ENCODE assay signal across 8 cellular contexts in genomic region chr6:44172759-44173500, GRCh38. TPM values are rescaled to one million over a fixed set of nuclear protein-coding genes. Genes with fewer than 3 reads are reported as not detected.
DNase-seq lines count a peak whose midpoint lies in the region; FAIRE-seq and TF ChIP-seq lines count a peak whose summit lies in the region.

No MANE protein-coding gene starts in this region.

- H3K27me3 Mint-ChIP-seq in astrocyte (ENCODE audit: low read depth, unreplicated experiment) = peaks cover 21% of the 10 kb centered on the region

- H3K9me3 Mint-ChIP-seq in astrocyte (ENCODE audit: unreplicated experiment) = no peaks in the 10 kb centered on the region

- peak; percentile 84 for FAIRE-seq in G401.6 (lab: Jason Lieb, UNC)
- no peak for FAIRE-seq in astrocyte (lab: Jason Lieb, UNC)

- H3K4me3 Mint-ChIP-seq in astrocyte (ENCODE audit: unreplicated experiment) = no peak overlapping the region

- H3K4me1 Mint-ChIP-seq in astrocyte (ENCODE audit: low read depth, unreplicated experiment) = peaks cover 2% of the 10 kb centered on the region

- DNase-seq in NCI-H146 treated with DMSO at 0.1 percent for 48 hours (lab: John Stamatoyannopoulos, UW; ENCODE audit: unreplicated experiment) = peak; percentile 82
- DNase-seq in T-helper 9 cell = peak; percentile 69
- DNase-seq in astrocyte (ENCODE audit: low read depth) = peak; percentile 42
- DNase-seq in hypothalamus (lab: John Stamatoyannopoulos, UW) = peak in 49 of 51 donors; percentile 11 to 81 (median 51)
- DNase-seq in smooth muscle cell of the brain vasculature (ENCODE audit: low read depth, low spot score) = peak; percentile 44
- DNase-seq in NCI-H1048 (lab: John Stamatoyannopoulos, UW) = no peak

- H3K4me3 ChIP-seq in HEK293 (ENCODE audit: low read depth, low read length) (no peak overlapping the region), astrocyte (ENCODE audit: insufficient read depth, low read depth, low read length) (no peak overlapping the region)

- no peaks in the 10 kb centered on the region for H4K20me1 ChIP-seq in astrocyte (ENCODE audit: insufficient read depth, low read length)

- H3K4me1 ChIP-seq in HEK293 (ENCODE audit: control insufficient read depth, insufficient read depth, low read length) (no peaks in the 10 kb centered on the region), astrocyte (ENCODE audit: insufficient read depth, low read length) (peaks cover 11% of the 10 kb centered on the region)

- H3K4me2 ChIP-seq in astrocyte (ENCODE audit: low read length) = no peak overlapping the region

- no peaks in the 10 kb centered on the region for H3K36me3 Mint-ChIP-seq in astrocyte (ENCODE audit: low read depth, unreplicated experiment)

- no peaks in the 10 kb centered on the region for H3K79me2 ChIP-seq in astrocyte (ENCODE audit: insufficient read depth, low read length)

- POLR2A ChIA-PET in HEK293 (lab: Yijun Ruan, JAX) = interaction anchor here (0.5 to 1.9 kb wide), 10 partner anchors 12 to 729 kb away, joined by 3 to 11 read pairs (median 4); partner anchors contain the start of genes HSP90AB1, SLC29A1 and SLC35B2

- H3K36me3 ChIP-seq in HEK293 (ENCODE audit: control insufficient read depth in 2 of 2, insufficient read depth in 1 of 2, low read length in 2 of 2) (no peaks in the 10 kb centered on the region), astrocyte (ENCODE audit: insufficient read depth, low read length) (no peaks in the 10 kb centered on the region)

- TF ChIP-seq CTCF in HEK293 (tag by site-specific recombination; IDR thresholded peaks at IDR 0.05) (peak; percentile 83), astrocyte (IDR thresholded peaks at IDR 0.05; ENCODE audit: insufficient read depth, low read depth, low read length) (peak; percentile 92)

- H3K27ac Mint-ChIP-seq in astrocyte (ENCODE audit: unreplicated experiment) = no peak overlapping the region

- no peak overlapping the region for H2AFZ ChIP-seq in astrocyte (ENCODE audit: low read depth, low read length)

- H3K9me3 ChIP-seq in HEK293 (ENCODE audit: control insufficient read depth, insufficient read depth, low read depth, low read length) (no peaks in the 10 kb centered on the region), astrocyte (ENCODE audit: insufficient read depth, low read depth, low read length) (no peaks in the 10 kb centered on the region)

- peaks cover 12% of the 10 kb centered on the region for H3K27me3 ChIP-seq in astrocyte (ENCODE audit: insufficient read depth, low read length)

- no peak overlapping the region for H3K9ac ChIP-seq in astrocyte (ENCODE audit: low read length)

- H3K27ac ChIP-seq in HEK293 (ENCODE audit: extremely low read depth, low read depth, low read length) = no peak overlapping the region
- no peak overlapping the region for H3K27ac ChIP-seq in astrocyte (ENCODE audit: low read depth, low read length)

- CTCF ChIA-PET in HEK293 (lab: Yijun Ruan, JAX) = interaction anchor here (0.6 to 3.3 kb wide), 49 partner anchors 8 to 1786 kb away, joined by 3 to 114 read pairs (median 7); partner anchors contain the start of genes AARS2, HSP90AB1, SLC29A1 and SLC35B2

TF ChIP-seq in HEK293, 187 proteins besides CTCF, POLR2A, EP300 and RAD21 (continues in another document):
- TF ChIP-seq HIC1 (tag by site-specific recombination; IDR thresholded peaks at IDR 0.05) = peak; percentile 75; the same call in 1 of the 2 replicates
- TF ChIP-seq ZNF266 (tag by site-specific recombination; IDR thresholded peaks at IDR 0.05; ENCODE audit: low read depth) = no peak
- TF ChIP-seq ZNF785 (tag by site-specific recombination; IDR thresholded peaks at IDR 0.05) = peak; percentile 26; the same call in 1 of the 2 replicates
- TF ChIP-seq ZBTB48 (tag by site-specific recombination; IDR thresholded peaks at IDR 0.05) = 0 out of 2 replicates have a peak, but pooled peaks have one; percentile 47
- TF ChIP-seq REST (tag by site-specific recombination; IDR thresholded peaks at IDR 0.05) = no peak; the same call in 1 of the 2 replicates
- no peak for TF ChIP-seq ZNF76 (tag by site-specific recombination; IDR thresholded peaks at IDR 0.05; ENCODE audit: borderline replicate concordance, low read depth)
- TF ChIP-seq ZNF324 (tag by site-specific recombination; IDR thresholded peaks at IDR 0.05) = no peak
- TF ChIP-seq, protein P1, sequence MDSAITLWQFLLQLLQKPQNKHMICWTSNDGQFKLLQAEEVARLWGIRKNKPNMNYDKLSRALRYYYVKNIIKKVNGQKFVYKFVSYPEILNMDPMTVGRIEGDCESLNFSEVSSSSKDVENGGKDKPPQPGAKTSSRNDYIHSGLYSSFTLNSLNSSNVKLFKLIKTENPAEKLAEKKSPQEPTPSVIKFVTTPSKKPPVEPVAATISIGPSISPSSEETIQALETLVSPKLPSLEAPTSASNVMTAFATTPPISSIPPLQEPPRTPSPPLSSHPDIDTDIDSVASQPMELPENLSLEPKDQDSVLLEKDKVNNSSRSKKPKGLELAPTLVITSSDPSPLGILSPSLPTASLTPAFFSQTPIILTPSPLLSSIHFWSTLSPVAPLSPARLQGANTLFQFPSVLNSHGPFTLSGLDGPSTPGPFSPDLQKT (IDR thresholded peaks at IDR 0.05; ENCODE audit: borderline replicate concordance, low read depth, low read length) = no peak
- no peak for TF ChIP-seq ZNF132 (tag by site-specific recombination; IDR thresholded peaks at IDR 0.05; ENCODE audit: borderline replicate concordance)
- 0 out of 2 replicates have a peak, but pooled peaks have one; percentile 30 for TF ChIP-seq GLIS2 (tag by site-specific recombination; IDR thresholded peaks at IDR 0.05)
- TF ChIP-seq ZFP69B (tag by site-specific recombination; IDR thresholded peaks at IDR 0.05) = no peak
- TF ChIP-seq TCF7L2 (IDR thresholded peaks at IDR 0.05; ENCODE audit: borderline replicate concordance, low read depth, low read length) = no peak
- peak; percentile 54; the same call in 1 of the 2 replicates for TF ChIP-seq KLF10 (tag by site-specific recombination; IDR thresholded peaks at IDR 0.05)
- no peak for TF ChIP-seq ZBTB7A (tag by site-specific recombination; IDR thresholded peaks at IDR 0.05; ENCODE audit: low read depth)
- TF ChIP-seq, protein P2, sequence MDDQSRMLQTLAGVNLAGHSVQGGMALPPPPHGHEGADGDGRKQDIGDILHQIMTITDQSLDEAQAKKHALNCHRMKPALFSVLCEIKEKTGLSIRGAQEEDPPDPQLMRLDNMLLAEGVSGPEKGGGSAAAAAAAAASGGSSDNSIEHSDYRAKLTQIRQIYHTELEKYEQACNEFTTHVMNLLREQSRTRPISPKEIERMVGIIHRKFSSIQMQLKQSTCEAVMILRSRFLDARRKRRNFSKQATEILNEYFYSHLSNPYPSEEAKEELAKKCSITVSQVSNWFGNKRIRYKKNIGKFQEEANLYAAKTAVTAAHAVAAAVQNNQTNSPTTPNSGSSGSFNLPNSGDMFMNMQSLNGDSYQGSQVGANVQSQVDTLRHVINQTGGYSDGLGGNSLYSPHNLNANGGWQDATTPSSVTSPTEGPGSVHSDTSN (CRISPR knock-in tag; IDR thresholded peaks at IDR 0.05) = 0 out of 2 replicates have a peak, but pooled peaks have one; percentile 53
- peak; percentile 28; the same call in 1 of the 2 replicates for TF ChIP-seq SP3 (tag by site-specific recombination; IDR thresholded peaks at IDR 0.05)
- peak; percentile 62 for TF ChIP-seq ZNF335 (tag by site-specific recombination; conservative IDR thresholded peaks at IDR 0.05)
- TF ChIP-seq ZNF140 (tag by site-specific recombination; IDR thresholded peaks at IDR 0.05) = no peak

RNA-seq across cellular contexts. Expression of gene CAPN11, which starts 14.3 kb away (rescaled TPM):
- not detected in 2 replicates for total RNA-seq in astrocyte

RNA-seq across cellular contexts. Expression of gene MYMX, which starts 43.8 kb away (rescaled TPM):
- total RNA-seq in astrocyte = not detected in 2 replicates

RNA-seq across cellular contexts. Expression of gene TMEM63B, which starts 45.6 kb away (rescaled TPM):
- total RNA-seq in astrocyte = 86.6 and 95.6 TPM in 2 replicates

RNA-seq across cellular contexts. Expression of gene MRPL14, which starts 45.7 kb away (rescaled TPM):
- total RNA-seq in astrocyte = 53.4 and 56.1 TPM in 2 replicates

RNA-seq across cellular contexts. Expression of gene SLC29A1, which starts 50.5 kb away (rescaled TPM):
- 14.8 and 15.3 TPM in 2 replicates for total RNA-seq in astrocyte
